ENCODE assay signal across 9 cellular contexts in genomic region chrX:135740683-135741149, GRCh38. TPM values are rescaled to one million over a fixed set of nuclear protein-coding genes. Genes with fewer than 3 reads are reported as not detected.
A peak's percentile ranks its signal among the peaks of the same experiment; 100 is the strongest.
DNase-seq lines count a peak whose midpoint lies in the region; ATAC-seq, FAIRE-seq and TF ChIP-seq lines count a peak whose summit lies in the region.
"Had no signal": no experiment of that assay in that cellular context is flagged by ENCODE, and none has a peak within 500 bp of the region (broad histone marks: within the 10 kb centered on the region; RNA-seq: fewer than 3 reads in every experiment).

No MANE protein-coding gene starts in this region.

- no peak for DNase-seq in GM12891 (ENCODE audit: insufficient read length, low spot score)
- peak; percentile 80 for DNase-seq in activated CD4-positive, alpha-beta T cell treated with anti-CD3 and anti-CD28 coated beads for 48 hours
- peak; percentile 25 for DNase-seq in germinal center (ENCODE audit: low spot score)
- peak; percentile 60 for DNase-seq in stimulated activated naive CD8-positive, alpha-beta T cell treated with anti-CD3 and anti-CD28 coated beads, Interleukin-15, Interleukin-2, amounts not matched to agents 100 U/mL and 50 U/mL, for 24 hours
- no peak for DNase-seq in Kasumi-1 (lab: John Stamatoyannopoulos, UW)
- no peak for DNase-seq in NCI-H2196 (lab: John Stamatoyannopoulos, UW; ENCODE audit: unreplicated experiment)
- no peak for DNase-seq in OCI-M2 (lab: John Stamatoyannopoulos, UW; ENCODE audit: unreplicated experiment)

- FAIRE-seq in GM12891 (lab: Jason Lieb, UNC), result peak; percentile 78

- peak; percentile 57 for ATAC-seq in HG03025 (IDR thresholded peaks at IDR 0.05; ENCODE audit: low FRiP score, unreplicated experiment)
- peak; percentile 52 for ATAC-seq in stimulated activated naive CD8-positive, alpha-beta T cell treated with anti-CD3 and anti-CD28 coated beads, Interleukin-15, Interleukin-2, amounts not matched to agents 100 U/mL and 50 U/mL, for 24 hours

- no peak for TF ChIP-seq POLR2A in GM12891 (IDR thresholded peaks at IDR 0.05; ENCODE audit: low read depth, low read length)

TF ChIP-seq in GM12891, 5 proteins besides CTCF, POLR2A, EP300 and RAD21:
- TF ChIP-seq TAF1 (IDR thresholded peaks at IDR 0.05; ENCODE audit: low read depth, low read length) (no peak), PAX5 (IDR thresholded peaks at IDR 0.05; ENCODE audit: insufficient read depth, low read length, severe bottlenecking) (no peak), POU2F2 (IDR thresholded peaks at IDR 0.05; ENCODE audit: low read depth, low read length) (no peak), SPI1 (IDR thresholded peaks at IDR 0.05; ENCODE audit: low read depth, low read length) (no peak), POLR2AphosphoS5 (IDR thresholded peaks at IDR 0.05; ENCODE audit: low read depth, low read length) (no peak)

RNA-seq across cellular contexts. Expression of gene CT45A3, which starts 27.3 kb away (rescaled TPM):
- not detected for polyA plus RNA-seq in GM12891 (2012; ENCODE audit: low read depth, missing spikeins)
- polyA plus RNA-seq: adipose tissue had no signal

RNA-seq across cellular contexts. Expression of gene CT45A1, which starts 27.3 kb away (rescaled TPM):
- polyA plus RNA-seq in GM12891 (2012; ENCODE audit: low read depth, missing spikeins), result not detected
- polyA plus RNA-seq: adipose tissue had no signal

RNA-seq across cellular contexts. Expression of gene CT45A5, which starts 44.6 kb away (rescaled TPM):
- polyA plus RNA-seq in GM12891 (2012; ENCODE audit: low read depth, missing spikeins), result not detected
- polyA plus RNA-seq: adipose tissue had no signal

Comparison
In these comparisons a context has a peak if more than half of its experiments do, and no peak if none do; other contexts are left out.
1. DNase-seq: peak in activated CD4-positive, alpha-beta T cell treated with anti-CD3 and anti-CD28 coated beads for 48 hours (single experiment), germinal center (single experiment) and stimulated activated naive CD8-positive, alpha-beta T cell treated with anti-CD3 and anti-CD28 coated beads, Interleukin-15, Interleukin-2, amounts not matched to agents 100 U/mL and 50 U/mL, for 24 hours (single experiment); none in GM12891 (single experiment), Kasumi-1 (0 of 2), NCI-H2196 (single experiment) and OCI-M2 (single experiment).